16 cellular contexts compared by ENCODE assay signal in the genomic region with DNA sequence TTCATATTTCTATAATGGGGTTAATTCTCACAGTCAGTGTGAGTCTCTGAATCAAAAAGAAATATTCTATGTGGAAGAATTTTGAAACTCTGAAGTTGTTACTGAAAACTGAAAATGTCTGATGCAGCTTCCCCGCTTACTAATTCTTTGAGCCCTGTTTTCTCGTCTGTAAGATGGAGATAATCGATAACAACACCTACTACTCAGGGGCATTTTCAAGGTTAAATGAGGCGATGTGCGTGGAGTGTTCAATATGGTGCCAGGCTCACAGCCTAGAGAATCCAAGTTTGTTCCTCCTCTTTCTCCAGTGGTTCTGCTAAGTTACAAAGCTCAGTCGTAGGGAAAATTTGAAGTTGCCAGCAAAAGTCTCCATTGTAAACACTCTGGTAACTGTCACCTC.
DNase-seq lines count a peak whose midpoint lies in the region; ATAC-seq, FAIRE-seq and TF ChIP-seq lines count a peak whose summit lies in the region.
"Had no signal": no experiment of that assay in that cellular context is flagged by ENCODE, and none has a peak within 500 bp of the region (broad histone marks: within the 10 kb centered on the region; RNA-seq: fewer than 3 reads in every experiment).

No MANE protein-coding gene starts in this region.

- TF ChIP-seq POLR2A in GM12892 (IDR thresholded peaks at IDR 0.05; ENCODE audit: low read depth, low read length) (no peak), adrenal gland (IDR thresholded peaks at IDR 0.05) (no peak)

- H3K4me3 ChIP-seq in OCI-LY3 (ENCODE audit: low read length) (no peak overlapping the region), adrenal gland (no peak overlapping the region)
- H3K4me3 ChIP-seq: GM12878, GM23248 had no signal

- H3K36me3 Mint-ChIP-seq in activated T-cell treated with anti-CD3 and anti-CD28 coated beads, Interleukin-2, amount 50 U/mL, for 4 hours (ENCODE audit: insufficient read depth), result no peaks in the 10 kb centered on the region
- H3K36me3 Mint-ChIP-seq in activated T-helper 17 cell treated with anti-CD3 and anti-CD28 coated beads, Interleukin-2, amount 50 U/mL, for 72 hours (ENCODE audit: low read depth), result no peaks in the 10 kb centered on the region
- H3K36me3 Mint-ChIP-seq: CD4-positive, alpha-beta memory T cell had no signal

- TF ChIP-seq CTCF in OCI-LY3 (IDR thresholded peaks at IDR 0.05; ENCODE audit: low read depth, low read length) (no peak), adrenal gland (IDR thresholded peaks at IDR 0.05) (no peak)

- no peak overlapping the region for H3K27ac Mint-ChIP-seq in activated T-helper 17 cell treated with anti-CD3 and anti-CD28 coated beads, Interleukin-2, amount 50 U/mL, for 72 hours
- H3K27ac Mint-ChIP-seq: CD4-positive, alpha-beta memory T cell had no signal

- 0 out of 2 replicates have a peak overlapping the region, but pooled peaks have one; percentile 45 for H2AFZ ChIP-seq in OCI-LY3 (ENCODE audit: low read depth, low read length)
- H2AFZ ChIP-seq: GM23248 had no signal

- H3K36me3 ChIP-seq in OCI-LY3 (replicated peaks; ENCODE audit: low read depth, low read length) (peaks cover 3% of the 10 kb centered on the region), adrenal gland (replicated peaks in 1 of 2) (no peaks in the 10 kb centered on the region)
- H3K36me3 ChIP-seq: BE2C had no signal

- H3K4me1 ChIP-seq in OCI-LY3 (ENCODE audit: low read length) (peaks cover 26% of the 10 kb centered on the region), adrenal gland (replicated peaks in 1 of 2) (no peaks in the 10 kb centered on the region)
- H3K4me1 ChIP-seq: BE2C had no signal

- no peaks in the 10 kb centered on the region for H3K27me3 Mint-ChIP-seq in activated T-cell treated with anti-CD3 and anti-CD28 coated beads, Interleukin-2, amount 50 U/mL, for 4 hours (ENCODE audit: low read depth)
- peaks cover 3% of the 10 kb centered on the region for H3K27me3 Mint-ChIP-seq in activated T-helper 17 cell treated with anti-CD3 and anti-CD28 coated beads, Interleukin-2, amount 50 U/mL, for 72 hours
- H3K27me3 Mint-ChIP-seq: CD4-positive, alpha-beta memory T cell had no signal

- no peaks in the 10 kb centered on the region for H3K27me3 ChIP-seq in OCI-LY3 (ENCODE audit: low read depth, low read length)
- H3K27me3 ChIP-seq in adrenal gland, result no peaks in the 10 kb centered on the region
- H3K27me3 ChIP-seq: BE2C had no signal

- DNase-seq in activated T-cell treated with anti-CD3 and anti-CD28 coated beads, Interleukin-2, amount 50 U/mL, for 4 hours, result no peak
- DNase-seq in activated T-cell treated with anti-CD3 and anti-CD28 coated beads, Interleukin-2, amount 50 U/mL, for 1 hour, result no peak
- DNase-seq in GM12892 (ENCODE audit: insufficient read length) (no peak), adrenal gland (no peak), AML-193 (lab: John Stamatoyannopoulos, UW) (no peak)
- DNase-seq: BE2C; CD4-positive, alpha-beta memory T cell; DMS79; GM23248 had no signal

- H3K9me3 Mint-ChIP-seq in activated T-cell treated with anti-CD3 and anti-CD28 coated beads, Interleukin-2, amount 50 U/mL, for 4 hours, result no peaks in the 10 kb centered on the region
- no peaks in the 10 kb centered on the region for H3K9me3 Mint-ChIP-seq in activated T-helper 17 cell treated with anti-CD3 and anti-CD28 coated beads, Interleukin-2, amount 50 U/mL, for 72 hours

- no peak overlapping the region for H3K4me3 Mint-ChIP-seq in activated T-cell treated with anti-CD3 and anti-CD28 coated beads, Interleukin-2, amount 50 U/mL, for 4 hours
- no peak overlapping the region for H3K4me3 Mint-ChIP-seq in activated T-helper 17 cell treated with anti-CD3 and anti-CD28 coated beads, Interleukin-2, amount 50 U/mL, for 72 hours
- H3K4me3 Mint-ChIP-seq: CD4-positive, alpha-beta memory T cell had no signal

- ATAC-seq in activated T-cell treated with anti-CD3 and anti-CD28 coated beads, Interleukin-2, amount 50 U/mL, for 4 hours, result peak; percentile 28 to 59
- ATAC-seq in activated T-helper 17 cell treated with anti-CD3 and anti-CD28 coated beads, Interleukin-2, amount 50 U/mL, for 72 hours (replicated peaks), result peak; percentile 74
- ATAC-seq: GM12878, HCT116 had no signal

- no peak overlapping the region for H3K4me2 ChIP-seq in OCI-LY3 (ENCODE audit: low read length)

- H3K4me1 Mint-ChIP-seq in activated T-cell treated with anti-CD3 and anti-CD28 coated beads, Interleukin-2, amount 50 U/mL, for 4 hours (ENCODE audit: low read depth), result peaks cover 3% of the 10 kb centered on the region
- peaks cover 4% of the 10 kb centered on the region for H3K4me1 Mint-ChIP-seq in activated T-helper 17 cell treated with anti-CD3 and anti-CD28 coated beads, Interleukin-2, amount 50 U/mL, for 72 hours

- no peaks in the 10 kb centered on the region for H3K79me2 ChIP-seq in OCI-LY3 (ENCODE audit: low read length)

- no peak overlapping the region for H3K9ac ChIP-seq in OCI-LY3 (ENCODE audit: low read length)
- H3K9ac ChIP-seq: GM23248 had no signal

- H3K27ac ChIP-seq in OCI-LY3 (ENCODE audit: low read length) (no peak overlapping the region), adrenal gland (no peak overlapping the region)
- H3K27ac ChIP-seq: C4-2B, GM23248 had no signal

- FAIRE-seq in GM12892 (lab: Jason Lieb, UNC), result peak; percentile 69
- FAIRE-seq: A204.1, GM12878, H54 had no signal

- intact Hi-C loops in adrenal gland (cut with DNase I), result no loop called here

- H4K20me1 ChIP-seq in OCI-LY3 (ENCODE audit: insufficient read depth, low read length), result no peaks in the 10 kb centered on the region

- WGBS in adrenal gland, 4 donors, result 78 to 89% (median 83%) methylated on average over 6 of the region's 6 CpGs

- H3K9me3 ChIP-seq in OCI-LY3 (ENCODE audit: insufficient read depth, low read length) (peaks cover 17% of the 10 kb centered on the region), adrenal gland (replicated peaks in 1 of 3) (peaks cover 0 to 3% (median 0%) of the 10 kb centered on the region in 3 donors)
- H3K9me3 ChIP-seq: BE2C had no signal
